ENCODE assay signal across 1 cellular context in the genomic region with DNA sequence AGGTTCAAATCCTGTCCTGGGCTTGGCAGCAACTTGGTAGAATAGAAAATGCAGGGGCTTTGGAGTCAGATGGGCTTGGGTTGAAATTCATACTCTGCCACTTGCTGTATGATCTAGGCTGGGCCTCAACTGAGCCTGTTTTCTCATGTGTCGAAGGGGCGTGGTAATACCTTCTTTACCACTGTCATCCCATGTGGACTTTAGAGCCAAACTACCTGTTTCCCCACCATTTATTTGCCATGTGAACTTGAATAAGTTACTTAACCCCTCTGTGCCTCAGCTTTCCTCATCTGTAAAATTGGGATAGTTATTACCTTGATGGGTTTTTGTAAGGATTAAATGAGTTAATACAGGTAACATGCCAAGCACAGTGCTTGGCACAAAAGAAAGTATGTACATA.
TF ChIP-seq lines count a peak whose summit lies in the region.

No MANE protein-coding gene starts in this region.

TF ChIP-seq in IMR-90, 13 proteins besides CTCF, POLR2A, EP300 and RAD21 (continued from another document):
- TF ChIP-seq, protein P1, sequence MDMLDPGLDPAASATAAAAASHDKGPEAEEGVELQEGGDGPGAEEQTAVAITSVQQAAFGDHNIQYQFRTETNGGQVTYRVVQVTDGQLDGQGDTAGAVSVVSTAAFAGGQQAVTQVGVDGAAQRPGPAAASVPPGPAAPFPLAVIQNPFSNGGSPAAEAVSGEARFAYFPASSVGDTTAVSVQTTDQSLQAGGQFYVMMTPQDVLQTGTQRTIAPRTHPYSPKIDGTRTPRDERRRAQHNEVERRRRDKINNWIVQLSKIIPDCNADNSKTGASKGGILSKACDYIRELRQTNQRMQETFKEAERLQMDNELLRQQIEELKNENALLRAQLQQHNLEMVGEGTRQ (IDR thresholded peaks at IDR 0.05; ENCODE audit: low read depth, low read length): no peak
- TF ChIP-seq CEBPB (IDR thresholded peaks at IDR 0.05; ENCODE audit: low read depth, low read length): no peak
- TF ChIP-seq, protein P2, sequence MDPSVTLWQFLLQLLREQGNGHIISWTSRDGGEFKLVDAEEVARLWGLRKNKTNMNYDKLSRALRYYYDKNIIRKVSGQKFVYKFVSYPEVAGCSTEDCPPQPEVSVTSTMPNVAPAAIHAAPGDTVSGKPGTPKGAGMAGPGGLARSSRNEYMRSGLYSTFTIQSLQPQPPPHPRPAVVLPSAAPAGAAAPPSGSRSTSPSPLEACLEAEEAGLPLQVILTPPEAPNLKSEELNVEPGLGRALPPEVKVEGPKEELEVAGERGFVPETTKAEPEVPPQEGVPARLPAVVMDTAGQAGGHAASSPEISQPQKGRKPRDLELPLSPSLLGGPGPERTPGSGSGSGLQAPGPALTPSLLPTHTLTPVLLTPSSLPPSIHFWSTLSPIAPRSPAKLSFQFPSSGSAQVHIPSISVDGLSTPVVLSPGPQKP (IDR thresholded peaks at IDR 0.05; ENCODE audit: borderline replicate concordance, low read depth, low read length): no peak
- no peak for TF ChIP-seq MXI1 (IDR thresholded peaks at IDR 0.05; ENCODE audit: borderline replicate concordance, low read depth, low read length)
- no peak for TF ChIP-seq BHLHE40 (IDR thresholded peaks at IDR 0.05; ENCODE audit: low read depth, low read length)
- no peak for TF ChIP-seq SMC3 (IDR thresholded peaks at IDR 0.05; ENCODE audit: low read depth, low read length)
